16 cellular contexts compared by ENCODE assay signal in the genomic region with DNA sequence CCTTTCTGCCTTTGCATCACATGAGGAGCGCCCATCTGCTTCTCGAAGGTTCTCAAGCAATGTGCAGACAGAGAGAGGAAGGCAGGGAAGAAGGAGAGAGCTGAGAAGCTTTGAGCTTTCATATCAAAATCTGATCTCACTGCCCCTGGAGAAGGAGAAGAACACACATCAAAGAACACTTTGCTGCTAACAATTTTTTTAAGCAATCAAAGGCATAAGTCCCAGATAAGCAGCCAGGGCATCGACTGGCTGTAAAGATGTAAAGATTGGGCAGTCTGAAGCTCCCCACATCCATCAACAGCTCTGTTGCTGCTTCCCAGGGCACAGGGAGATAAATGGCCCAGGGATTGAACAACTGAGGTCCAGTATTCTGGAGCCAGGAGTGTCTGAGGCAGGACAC.
"Had no signal": no experiment of that assay in that cellular context is flagged by ENCODE, and none has a peak within 500 bp of the region (broad histone marks: within the 10 kb centered on the region; RNA-seq: fewer than 3 reads in every experiment).

No MANE protein-coding gene starts in this region.

- H3K4me2 ChIP-seq: neural progenitor cell had no signal

- H3K4me1 ChIP-seq: pancreas had no signal

- H3K27me3 Mint-ChIP-seq: activated CD4-positive, alpha-beta memory T cell treated with anti-CD3 and anti-CD28 coated beads, Interleukin-2, amount 10 ng/mL, durations not matched to agents 7 days and 5 days; activated CD4-positive, alpha-beta T cell treated with anti-CD3 and anti-CD28 coated beads for 36 hours; activated T-cell treated with anti-CD3 and anti-CD28 coated beads, Interleukin-2, amount 50 U/mL, for 24 hours had no signal

- ATAC-seq: pancreas, SK-N-SH treated with all-trans-retinoic acid at 6 μM for 48 hours had no signal

- H3K4me3 ChIP-seq: cardiac muscle cell, neural progenitor cell, pancreas had no signal

- H3K9me3 ChIP-seq: pancreas had no signal

- H3K36me3 Mint-ChIP-seq: activated naive CD4-positive, alpha-beta T cell treated with anti-CD3 and anti-CD28 coated beads, Interleukin-2, amount 10 ng/mL, durations not matched to agents 7 days and 5 days; neural progenitor cell had no signal

- H3K4me1 Mint-ChIP-seq: activated CD4-positive, alpha-beta memory T cell treated with anti-CD3 and anti-CD28 coated beads, Interleukin-2, amount 10 ng/mL, durations not matched to agents 7 days and 5 days; activated CD4-positive, alpha-beta T cell treated with anti-CD3 and anti-CD28 coated beads for 36 hours; activated naive CD4-positive, alpha-beta T cell treated with anti-CD3 and anti-CD28 coated beads, Interleukin-2, amount 10 ng/mL, durations not matched to agents 7 days and 5 days had no signal

- H3K27ac Mint-ChIP-seq: activated CD4-positive, alpha-beta memory T cell treated with anti-CD3 and anti-CD28 coated beads, Interleukin-2, amount 10 ng/mL, durations not matched to agents 7 days and 5 days; activated CD4-positive, alpha-beta T cell treated with anti-CD3 and anti-CD28 coated beads for 36 hours; activated naive CD4-positive, alpha-beta T cell treated with anti-CD3 and anti-CD28 coated beads, Interleukin-2, amount 10 ng/mL, durations not matched to agents 7 days and 5 days; activated T-cell treated with anti-CD3 and anti-CD28 coated beads, Interleukin-2, amount 50 U/mL, for 24 hours had no signal

- H3K4me3 Mint-ChIP-seq: activated CD4-positive, alpha-beta memory T cell treated with anti-CD3 and anti-CD28 coated beads, Interleukin-2, amount 10 ng/mL, durations not matched to agents 7 days and 5 days; activated CD4-positive, alpha-beta T cell treated with anti-CD3 and anti-CD28 coated beads for 36 hours; activated naive CD4-positive, alpha-beta T cell treated with anti-CD3 and anti-CD28 coated beads, Interleukin-2, amount 10 ng/mL, durations not matched to agents 7 days and 5 days; activated T-cell treated with anti-CD3 and anti-CD28 coated beads, Interleukin-2, amount 50 U/mL, for 24 hours; neural progenitor cell had no signal

- H3K9ac ChIP-seq: neural progenitor cell had no signal

- H3K27me3 ChIP-seq: pancreas had no signal

- DNase-seq: activated CD4-positive, alpha-beta memory T cell treated with anti-CD3 and anti-CD28 coated beads, Interleukin-2, amount 10 ng/mL, durations not matched to agents 7 days and 5 days; activated CD4-positive, alpha-beta T cell treated with anti-CD3 and anti-CD28 coated beads for 36 hours; activated naive CD4-positive, alpha-beta T cell treated with anti-CD3 and anti-CD28 coated beads, Interleukin-2, amount 10 ng/mL, durations not matched to agents 7 days and 5 days; activated T-cell treated with anti-CD3 and anti-CD28 coated beads, Interleukin-2, amount 50 U/mL, for 24 hours; erythroblast; hippocampal formation; kidney; pancreas; stimulated activated CD4-positive, alpha-beta T cell treated with anti-CD3 and anti-CD28 coated beads, Interleukin-12 subunit alpha, Interleukin-12 subunit beta, amount 100 ng/mL, for 4 hours; stimulated activated CD4-positive, alpha-beta T cell treated with anti-CD3 and anti-CD28 coated beads, Interleukin-2, amount 100 ng/mL, for 24 hours; T-helper 1 cell; trophoblast cell; WERI-Rb-1 had no signal

- H2AFZ ChIP-seq: neural progenitor cell had no signal

- H3K9me3 Mint-ChIP-seq: activated CD4-positive, alpha-beta memory T cell treated with anti-CD3 and anti-CD28 coated beads, Interleukin-2, amount 10 ng/mL, durations not matched to agents 7 days and 5 days; activated naive CD4-positive, alpha-beta T cell treated with anti-CD3 and anti-CD28 coated beads, Interleukin-2, amount 10 ng/mL, durations not matched to agents 7 days and 5 days; activated T-cell treated with anti-CD3 and anti-CD28 coated beads, Interleukin-2, amount 50 U/mL, for 24 hours; neural progenitor cell had no signal

- H3K27ac ChIP-seq: cardiac muscle cell, neural progenitor cell, pancreas, WERI-Rb-1 had no signal
